25 cellular contexts compared by ENCODE assay signal in the genomic region with DNA sequence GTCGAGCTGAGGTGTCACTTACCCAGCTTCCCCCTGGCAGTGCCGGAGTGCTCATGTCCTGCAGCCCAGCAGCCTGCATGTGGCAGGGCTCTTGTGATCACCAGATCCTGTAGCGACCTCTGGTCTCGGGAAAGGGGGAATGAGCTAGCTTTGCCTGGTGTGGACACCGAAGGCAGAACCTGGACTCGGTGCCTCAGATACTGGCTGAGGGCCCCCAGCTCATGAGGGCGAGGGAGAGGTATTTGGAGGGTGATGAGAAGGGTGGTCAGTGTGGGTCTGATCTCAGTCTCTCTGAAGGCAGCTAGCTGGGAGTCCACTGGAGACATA. TPM values are rescaled to one million over a fixed set of nuclear protein-coding genes. Genes with fewer than 3 reads are reported as not detected.
"Had no signal": no experiment of that assay in that cellular context is flagged by ENCODE, and none has a peak within 500 bp of the region (broad histone marks: within the 10 kb centered on the region; RNA-seq: fewer than 3 reads in every experiment).

No MANE protein-coding gene starts in this region.

- H3K4me3 Mint-ChIP-seq: activated CD8-positive, alpha-beta memory T cell treated with anti-CD3 and anti-CD28 coated beads, Interleukin-2, amount 10 ng/mL, durations not matched to agents 7 days and 5 days; activated naive CD8-positive, alpha-beta T cell; activated T-cell treated with anti-CD3 and anti-CD28 coated beads, Interleukin-2, amount 50 U/mL, for 4 hours; immature natural killer cell; neural progenitor cell; stimulated activated memory B cell treated with anti-CD40 and anti-IgM and Interleukin-4, amounts not matched to agents 10 μg/mL and 1 μg/mL and 100 μg/mL, for 72 hours had no signal

- H3K27ac ChIP-seq: esophagus squamous epithelium, heart right ventricle, neural progenitor cell, thoracic aorta had no signal

- H3K27me3 ChIP-seq: heart right ventricle, neural progenitor cell, spleen had no signal

- H3K4me2 ChIP-seq: neural progenitor cell had no signal

- H3K27ac Mint-ChIP-seq: activated CD8-positive, alpha-beta memory T cell treated with anti-CD3 and anti-CD28 coated beads, Interleukin-2, amount 10 ng/mL, durations not matched to agents 7 days and 5 days; activated naive CD8-positive, alpha-beta T cell; immature natural killer cell; neural progenitor cell; stimulated activated memory B cell treated with anti-CD40 and anti-IgM and Interleukin-4, amounts not matched to agents 10 μg/mL and 1 μg/mL and 100 μg/mL, for 72 hours had no signal

- ATAC-seq: activated CD4-positive, CD25-positive, alpha-beta regulatory T cell treated with anti-CD3 and anti-CD28 coated beads, Interleukin-2, amount 50 U/mL, for 24 hours; activated CD8-positive, alpha-beta memory T cell treated with anti-CD3 and anti-CD28 coated beads, Interleukin-2, amount 10 ng/mL, durations not matched to agents 7 days and 5 days; activated T-cell treated with anti-CD3 and anti-CD28 coated beads, Interleukin-2, amount 50 U/mL, for 4 hours; heart right ventricle; left ventricle myocardium superior; SK-N-SH treated with all-trans-retinoic acid at 6 μM for 48 hours; stimulated activated memory B cell treated with anti-CD40 and anti-IgM and Interleukin-4, amounts not matched to agents 10 μg/mL and 1 μg/mL and 100 μg/mL, for 72 hours; T-cell had no signal

- H3K9ac ChIP-seq: neural progenitor cell had no signal

- DNase-seq: activated CD4-positive, alpha-beta T cell treated with anti-CD3 and anti-CD28 coated beads, Interleukin-2, amount 50 U/mL, for 4 hours; activated effector memory CD4-positive, alpha-beta T cell treated with Interleukin-2 at 50 U/mL for 16 hours; activated T-cell treated with anti-CD3 and anti-CD28 coated beads, Interleukin-2, amount 50 U/mL, for 4 hours; effector CD8-positive, alpha-beta T cell; esophagus squamous epithelium; heart right ventricle; immature natural killer cell; left ventricle myocardium superior; spleen; stimulated activated CD4-positive, alpha-beta T cell treated with anti-CD3 and anti-CD28 coated beads, Interleukin-4, amount 100 ng/mL, for 4 hours; T1000 had no signal

- H3K9me3 ChIP-seq: esophagus squamous epithelium, heart right ventricle, thoracic aorta had no signal

- H3K4me3 ChIP-seq: esophagus squamous epithelium, heart right ventricle, neural progenitor cell, spleen, thoracic aorta had no signal

- H3K27me3 Mint-ChIP-seq: activated CD8-positive, alpha-beta memory T cell treated with anti-CD3 and anti-CD28 coated beads, Interleukin-2, amount 10 ng/mL, durations not matched to agents 7 days and 5 days; activated naive CD8-positive, alpha-beta T cell; stimulated activated memory B cell treated with anti-CD40 and anti-IgM and Interleukin-4, amounts not matched to agents 10 μg/mL and 1 μg/mL and 100 μg/mL, for 72 hours; T-cell had no signal

- H3K36me3 Mint-ChIP-seq: immature natural killer cell, neural progenitor cell had no signal

- H2AFZ ChIP-seq: neural progenitor cell had no signal

- FAIRE-seq: bronchial epithelial cell, endothelial cell of umbilical vein had no signal

- H3K9me3 Mint-ChIP-seq: neural progenitor cell had no signal

- H3K36me3 ChIP-seq: esophagus squamous epithelium, heart right ventricle, neural progenitor cell, spleen, thoracic aorta had no signal

RNA-seq across cellular contexts. Expression of gene SUN5, which starts 26.3 kb away (rescaled TPM):
- total RNA-seq: activated CD8-positive, alpha-beta memory T cell treated with anti-CD3 and anti-CD28 coated beads, Interleukin-2, amount 10 ng/mL, durations not matched to agents 7 days and 5 days; activated T-cell treated with anti-CD3 and anti-CD28 coated beads, Interleukin-2, amount 50 U/mL, for 4 hours; bronchial epithelial cell; cerebellum; endothelial cell of umbilical vein; esophagus squamous epithelium; heart right ventricle; left ventricle myocardium superior; mononuclear cell; osteocyte; spleen; T-cell; thoracic aorta; urinary bladder had no signal
- polyA plus RNA-seq: endothelial cell of umbilical vein, heart right ventricle, immature natural killer cell, spleen, urinary bladder had no signal

RNA-seq across cellular contexts. Expression of gene BPIFB2, which starts 29.5 kb away (rescaled TPM):
- total RNA-seq: activated CD8-positive, alpha-beta memory T cell treated with anti-CD3 and anti-CD28 coated beads, Interleukin-2, amount 10 ng/mL, durations not matched to agents 7 days and 5 days; bronchial epithelial cell; cerebellum; endothelial cell of umbilical vein; heart right ventricle; left ventricle myocardium superior; mononuclear cell; osteocyte; spleen; thoracic aorta; urinary bladder had no signal
- polyA plus RNA-seq: endothelial cell of umbilical vein, heart right ventricle, immature natural killer cell, spleen, urinary bladder had no signal

RNA-seq across cellular contexts. Expression of gene BPIFB6, which starts 53.5 kb away (rescaled TPM):
- total RNA-seq: activated CD8-positive, alpha-beta memory T cell treated with anti-CD3 and anti-CD28 coated beads, Interleukin-2, amount 10 ng/mL, durations not matched to agents 7 days and 5 days; activated T-cell treated with anti-CD3 and anti-CD28 coated beads, Interleukin-2, amount 50 U/mL, for 4 hours; bronchial epithelial cell; cerebellum; endothelial cell of umbilical vein; esophagus squamous epithelium; heart right ventricle; left ventricle myocardium superior; mononuclear cell; osteocyte; spleen; T-cell; thoracic aorta; urinary bladder had no signal
- polyA plus RNA-seq: endothelial cell of umbilical vein, heart right ventricle, immature natural killer cell, spleen, urinary bladder had no signal
